In the genomic region with DNA sequence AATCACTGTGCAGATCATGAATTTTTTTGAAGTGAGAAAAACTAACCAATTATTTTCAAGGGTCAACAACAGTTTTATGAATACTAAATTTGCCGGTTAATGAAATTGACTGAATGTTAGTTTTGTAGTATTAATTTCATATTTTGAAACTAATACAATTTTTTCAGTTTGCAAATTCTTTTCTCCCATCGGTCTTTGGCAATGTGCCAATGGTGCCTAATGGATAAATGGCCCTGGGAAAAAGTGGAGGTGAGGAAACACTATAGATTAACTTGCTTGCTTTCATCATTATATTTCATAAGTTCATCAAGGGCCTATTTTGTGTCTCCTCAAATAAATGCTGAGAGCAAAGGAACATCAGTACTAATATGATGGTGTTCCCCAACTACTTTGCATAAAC, we compare ENCODE assay signal across 30 cellular contexts. TPM values are rescaled to one million over a fixed set of nuclear protein-coding genes. Genes with fewer than 3 reads are reported as not detected.
"Had no signal": no experiment of that assay in that cellular context is flagged by ENCODE, and none has a peak within 500 bp of the region (broad histone marks: within the 10 kb centered on the region; RNA-seq: fewer than 3 reads in every experiment).

No MANE protein-coding gene starts in this region.

- ATAC-seq: activated CD8-positive, alpha-beta T cell treated with anti-CD3 and anti-CD28 coated beads for 36 hours; activated T-cell treated with anti-CD3 and anti-CD28 coated beads, Interleukin-2, amount 50 U/mL, for 4 hours; activated T-helper 17 cell treated with anti-CD3 and anti-CD28 coated beads, Interleukin-2, amount 50 U/mL, for 72 hours; body of pancreas; effector memory CD8-positive, alpha-beta T cell; foreskin keratinocyte; gastrocnemius medialis; heart left ventricle had no signal

- H3K27ac ChIP-seq: adrenal gland, body of pancreas, esophagus muscularis mucosa, foreskin keratinocyte, gastrocnemius medialis, heart left ventricle had no signal

- H3K4me3 ChIP-seq: adrenal gland, body of pancreas, esophagus muscularis mucosa, gastrocnemius medialis, heart left ventricle had no signal

- H3K27me3 ChIP-seq: adrenal gland, body of pancreas, esophagus muscularis mucosa, foreskin keratinocyte, gastrocnemius medialis had no signal

- H3K9me3 ChIP-seq: adrenal gland, body of pancreas, esophagus muscularis mucosa, gastrocnemius medialis, heart left ventricle had no signal

- DNase-seq: activated CD4-positive, alpha-beta T cell treated with anti-CD3 and anti-CD28 coated beads for 4 hours; activated CD4-positive, alpha-beta T cell treated with anti-CD3 and anti-CD28 coated beads, Interleukin-2, amount 50 U/mL, for 1 hour; activated CD4-positive, alpha-beta T cell treated with anti-CD3 and anti-CD28 coated beads, Interleukin-2, amount 50 U/mL, for 48 hours; activated CD4-positive, CD25-positive, alpha-beta regulatory T cell; activated CD4-positive, CD25-positive, alpha-beta regulatory T cell treated with anti-CD3 and anti-CD28 coated beads, Interleukin-2, amount 50 U/mL, for 72 hours; activated CD8-positive, alpha-beta memory T cell treated with anti-CD3 and anti-CD28 coated beads for 24 hours; activated CD8-positive, alpha-beta T cell treated with anti-CD3 and anti-CD28 coated beads for 36 hours; activated effector memory CD4-positive, alpha-beta T cell treated with Interleukin-2 at 50 U/mL for 16 hours; activated gamma-delta T cell treated with Interleukin-2 at 50 U/mL for 16 hours; activated naive CD4-positive, alpha-beta T cell treated with anti-CD3 and anti-CD28 coated beads, Interleukin-2, amount 50 U/mL, for 16 hours; activated naive CD4-positive, alpha-beta T cell treated with Interleukin-2 at 50 U/mL for 16 hours; activated T-cell treated with anti-CD3 and anti-CD28 coated beads, Interleukin-2, amount 50 U/mL, for 4 hours; adrenal gland; amygdala; aorta; body of pancreas; caudate nucleus; cortex of kidney; dermis blood vessel endothelial cell; effector CD4-positive, alpha-beta T cell; effector memory CD8-positive, alpha-beta T cell; erythroblast; foreskin keratinocyte; gastrocnemius medialis; glutamatergic neuron; heart left ventricle; hypothalamus had no signal

- H3K36me3 ChIP-seq: adrenal gland, esophagus muscularis mucosa, gastrocnemius medialis, heart left ventricle had no signal

RNA-seq across cellular contexts. Expression of a gene that starts 4.1 kb away (rescaled TPM):
- total RNA-seq: activated CD8-positive, alpha-beta T cell treated with anti-CD3 and anti-CD28 coated beads for 36 hours; adrenal gland; aorta; body of pancreas; chondrocyte; dermis blood vessel endothelial cell; esophagus muscularis mucosa; foreskin keratinocyte; gastrocnemius medialis; heart left ventricle had no signal
- polyA plus RNA-seq: adrenal gland, foreskin keratinocyte, heart left ventricle had no signal

RNA-seq across cellular contexts. Expression of a gene that starts 35.6 kb away (rescaled TPM):
- total RNA-seq: chondrocyte, dermis blood vessel endothelial cell, esophagus muscularis mucosa, foreskin keratinocyte, gastrocnemius medialis, heart left ventricle had no signal
- polyA plus RNA-seq: aorta, foreskin keratinocyte, heart left ventricle had no signal
